In genomic region chr1:219179293-219179692, GRCh38 we compare ENCODE assay signal across 20 cellular contexts. TPM values are rescaled to one million over a fixed set of nuclear protein-coding genes. Genes with fewer than 3 reads are reported as not detected.
A peak's percentile ranks its signal among the peaks of the same experiment; 100 is the strongest.
DNase-seq lines count a peak whose midpoint lies in the region; ATAC-seq, FAIRE-seq and TF ChIP-seq lines count a peak whose summit lies in the region.
"Had no signal": no experiment of that assay in that cellular context is flagged by ENCODE, and none has a peak within 500 bp of the region (broad histone marks: within the 10 kb centered on the region; RNA-seq: fewer than 3 reads in every experiment).

No MANE protein-coding gene starts in this region.

- H3K4me1 ChIP-seq in IMR-90 (ENCODE audit: control insufficient read depth, insufficient read depth, low read length) (peaks cover 6% of the 10 kb centered on the region), right lobe of liver (peaks cover 0 to 27% (median 13%) of the 10 kb centered on the region in 4 donors)
- H3K4me1 ChIP-seq in CD8-positive, alpha-beta T cell (ENCODE audit: insufficient read depth, low read length), result peaks cover 26% of the 10 kb centered on the region

- no peak overlapping the region for H2AK9ac ChIP-seq in IMR-90 (replicated peaks; ENCODE audit: low read depth, low read length, poor library complexity)

- H4K91ac ChIP-seq in IMR-90 (ENCODE audit: insufficient read depth, low read depth, low read length), result no peak overlapping the region

- intact Hi-C loops in IMR-90 (cut with micrococcal nuclease), result loop anchor here (10.0 kb wide), 1 partner anchor 644 kb away; no protein-coding TSS in a partner anchor
- intact Hi-C loops in right lobe of liver (cut with DNase I), result no loop called here
- intact Hi-C loops in CD8-positive, alpha-beta T cell (cut with DNase I, micrococcal nuclease), result no loop called here

- no TSS peak for BruUV-seq in IMR-90 (replicated peaks; lab: Mats Ljungman, UMichigan)

- in situ Hi-C loops in IMR-90 (cut with MboI; ENCODE audit: low sequenced_read_pairs), result loop anchor here (10.0 kb wide), 1 partner anchor 834 kb away; the partner anchor contains the start of gene TGFB2

- H3K4me1 Mint-ChIP-seq in CD8-positive, alpha-beta T cell (ENCODE audit: low read depth), result peaks cover 65% of the 10 kb centered on the region

- H3K79me1 ChIP-seq in IMR-90 (ENCODE audit: low read depth in 1 of 2, low read length in 2 of 2), result peaks cover 11 to 18% of the 10 kb centered on the region in 2 experiments

- CTCF ChIA-PET in IMR-90 (lab: Yijun Ruan, JAX), result interaction anchor here (0.7 kb wide), 1 partner anchor 997 kb away, joined by 3 read pairs; no protein-coding TSS in a partner anchor
- CTCF ChIA-PET in CD8-positive, alpha-beta T cell (lab: Charles Lee), result no interaction called here

- no peak overlapping the region for H3K4me2 ChIP-seq in IMR-90 (ENCODE audit: low read depth, low read length)

- no peak overlapping the region for H3K18ac ChIP-seq in IMR-90 (ENCODE audit: low read depth, low read length)

- no peak overlapping the region for H3K9ac ChIP-seq in IMR-90 (ENCODE audit: low read depth, low read length)

- no peak overlapping the region for H4K5ac ChIP-seq in IMR-90 (ENCODE audit: low read depth, low read length)

- no peak overlapping the region for H3K4ac ChIP-seq in IMR-90 (ENCODE audit: low read depth, low read length)

- no peak overlapping the region for H3K14ac ChIP-seq in IMR-90 (replicated peaks; ENCODE audit: low read depth, low read length)

- H4K8ac ChIP-seq in IMR-90 (ENCODE audit: low read depth in 2 of 2, low read length in 2 of 2), result no peak overlapping the region

- no peak for TF ChIP-seq RAD21 in IMR-90 (IDR thresholded peaks at IDR 0.05; ENCODE audit: low read length)

- no peak overlapping the region for H2BK120ac ChIP-seq in IMR-90 (ENCODE audit: low read depth, low read length)

- no peak overlapping the region for H3K56ac ChIP-seq in IMR-90 (ENCODE audit: extremely low read depth, insufficient read depth, low read length)

- no peak overlapping the region for H2BK20ac ChIP-seq in IMR-90 (ENCODE audit: low read depth, low read length)

- dilution Hi-C loops in IMR-90 (cut with HindIII; ENCODE audit: low sequenced_read_pairs, unreplicated experiment), result no loop called here

- TF ChIP-seq POLR2A in IMR-90 (IDR thresholded peaks at IDR 0.05; ENCODE audit: low read depth, low read length), result no peak
- no peak for TF ChIP-seq POLR2A in right lobe of liver (IDR thresholded peaks at IDR 0.05)

- no peaks in the 10 kb centered on the region for H3K9me3 Mint-ChIP-seq in CD8-positive, alpha-beta T cell
- H3K9me3 Mint-ChIP-seq: activated T-helper 1 cell treated with anti-CD3 and anti-CD28 coated beads, Interleukin-12 subunit alpha, Interleukin-12 subunit beta, Interleukin-2, Interleukin-4 antibody, amounts not matched to agents 30 ng/mL and 10 ng/mL and 1 ng/mL, durations not matched to agents 14 hours and 24 hours and 36 hours; H9; memory B cell; stimulated activated naive CD8-positive, alpha-beta T cell treated with anti-CD3 and anti-CD28 coated beads, Interleukin-15, Interleukin-2, amounts not matched to agents 100 ng/mL and 50 ng/mL, for 24 hours had no signal

- no peak overlapping the region for H2BK15ac ChIP-seq in IMR-90 (ENCODE audit: low read depth, low read length)

- H2BK5ac ChIP-seq in IMR-90 (ENCODE audit: low read depth, low read length, poor library complexity, severe bottlenecking), result no peak overlapping the region

- H2AFZ ChIP-seq in IMR-90 (replicated peaks; ENCODE audit: low read length, poor library complexity), result no peak overlapping the region

- no peak overlapping the region for H3K4me3 ChIP-seq in AG09309 (ENCODE audit: control insufficient read depth, low read depth, low read length)
- no peak overlapping the region for H3K4me3 ChIP-seq in IMR-90 (ENCODE audit: insufficient read depth, low read depth, low read length)
- H3K4me3 ChIP-seq in cardiac fibroblast (replicated peaks in 1 of 2; ENCODE audit: low read depth in 2 of 2, low read length in 2 of 2), result no peak overlapping the region
- no peak overlapping the region for H3K4me3 ChIP-seq in right lobe of liver
- no peak overlapping the region for H3K4me3 ChIP-seq in CD8-positive, alpha-beta T cell (ENCODE audit: low read depth, low read length)
- H3K4me3 ChIP-seq: MG63 had no signal

- H3K9me1 ChIP-seq in IMR-90 (ENCODE audit: insufficient read depth, low read length), result no peaks in the 10 kb centered on the region

- peaks cover 37% of the 10 kb centered on the region for H3K36me3 Mint-ChIP-seq in CD8-positive, alpha-beta T cell

- H3K27me3 ChIP-seq in IMR-90 (ENCODE audit: control insufficient read depth, insufficient read depth, low read length) (no peaks in the 10 kb centered on the region), right lobe of liver (no peaks in the 10 kb centered on the region)
- H3K27me3 ChIP-seq in CD8-positive, alpha-beta T cell (ENCODE audit: insufficient read depth, low read length), result no peaks in the 10 kb centered on the region
- H3K27me3 ChIP-seq: MG63 had no signal

- H3K23ac ChIP-seq in IMR-90 (ENCODE audit: low read depth, low read length), result no peak overlapping the region

- TF ChIP-seq CTCF in AG09309 (IDR thresholded peaks at IDR 0.05; ENCODE audit: control insufficient read depth, insufficient read depth, low read depth, low read length, missing control alignments), result no peak
- no peak for TF ChIP-seq CTCF in IMR-90 (conservative IDR thresholded peaks at IDR 0.05; ENCODE audit: low read depth, low read length)
- TF ChIP-seq CTCF in cardiac fibroblast (IDR thresholded peaks at IDR 0.05; ENCODE audit: low read depth, low read length), result no peak
- no peak for TF ChIP-seq CTCF in right lobe of liver (IDR thresholded peaks at IDR 0.05)
- no peak for TF ChIP-seq CTCF in CD8-positive, alpha-beta T cell (IDR thresholded peaks at IDR 0.05)

- ATAC-seq in IMR-90 (ENCODE audit: low read depth) (no peak), right lobe of liver (peak; percentile 45 to 62 (median 58))
- no peak for ATAC-seq in CD8-positive, alpha-beta T cell
- ATAC-seq: activated CD8-positive, alpha-beta T cell treated with anti-CD3 and anti-CD28 coated beads, Interleukin-2, amount 10 ng/mL, durations not matched to agents 7 days and 5 days had no signal

- H3K9me3 ChIP-seq in IMR-90 (ENCODE audit: control insufficient read depth, insufficient read depth, low read length) (no peaks in the 10 kb centered on the region), right lobe of liver (no peaks in the 10 kb centered on the region)
- H3K9me3 ChIP-seq in CD8-positive, alpha-beta T cell (ENCODE audit: low read length), result no peaks in the 10 kb centered on the region
- H3K9me3 ChIP-seq: Caco-2 had no signal

- DNase-seq in AG09309 (ENCODE audit: low read depth) (peak; percentile 32), IMR-90 (peak; percentile 26), cardiac fibroblast (ENCODE audit: low read depth in 2 of 2) (peak; percentile 59 to 74), right lobe of liver (no peak), HTR-8/SVneo (ENCODE audit: insufficient read length, low spot score) (no peak), cerebellum (ENCODE audit: low spot score) (no peak), NCI-H1105 treated with DMSO at 0.1 percent for 48 hours (lab: John Stamatoyannopoulos, UW) (no peak)
- no peak for DNase-seq in CD8-positive, alpha-beta T cell
- DNase-seq: activated CD8-positive, alpha-beta T cell treated with anti-CD3 and anti-CD28 coated beads, Interleukin-2, amount 10 ng/mL, durations not matched to agents 7 days and 5 days; Caco-2; glutamatergic neuron; H9; MG63; NCI-H82; nephron progenitor cell; stimulated activated CD4-positive, alpha-beta T cell treated with anti-CD3 and anti-CD28 coated beads, Interleukin-15, amount 100 ng/mL, for 24 hours had no signal

- H3K27ac ChIP-seq in IMR-90 (ENCODE audit: insufficient read depth, low read length), result no peak overlapping the region
- peak overlapping the region in 1 of 3 donors; percentile 9 for H3K27ac ChIP-seq in right lobe of liver
- no peak overlapping the region for H3K27ac ChIP-seq in CD8-positive, alpha-beta T cell (ENCODE audit: low read depth, low read length)

- no peak overlapping the region for H3K27ac Mint-ChIP-seq in CD8-positive, alpha-beta T cell
- H3K27ac Mint-ChIP-seq: activated CD8-positive, alpha-beta T cell treated with anti-CD3 and anti-CD28 coated beads, Interleukin-2, amount 10 ng/mL, durations not matched to agents 7 days and 5 days; activated T-helper 1 cell treated with anti-CD3 and anti-CD28 coated beads, Interleukin-12 subunit alpha, Interleukin-12 subunit beta, Interleukin-2, Interleukin-4 antibody, amounts not matched to agents 30 ng/mL and 10 ng/mL and 1 ng/mL, durations not matched to agents 14 hours and 24 hours and 36 hours; H9; memory B cell; nephron progenitor cell; stimulated activated naive CD8-positive, alpha-beta T cell treated with anti-CD3 and anti-CD28 coated beads, Interleukin-15, Interleukin-2, amounts not matched to agents 100 ng/mL and 50 ng/mL, for 24 hours had no signal

- H3K27me3 Mint-ChIP-seq in CD8-positive, alpha-beta T cell (ENCODE audit: low read depth), result no peaks in the 10 kb centered on the region
- H3K27me3 Mint-ChIP-seq: memory B cell; stimulated activated naive CD8-positive, alpha-beta T cell treated with anti-CD3 and anti-CD28 coated beads, Interleukin-15, Interleukin-2, amounts not matched to agents 100 ng/mL and 50 ng/mL, for 24 hours had no signal

- no peak overlapping the region for H3K4me3 Mint-ChIP-seq in CD8-positive, alpha-beta T cell
- H3K4me3 Mint-ChIP-seq: activated CD8-positive, alpha-beta T cell treated with anti-CD3 and anti-CD28 coated beads, Interleukin-2, amount 10 ng/mL, durations not matched to agents 7 days and 5 days; activated T-helper 1 cell treated with anti-CD3 and anti-CD28 coated beads, Interleukin-12 subunit alpha, Interleukin-12 subunit beta, Interleukin-2, Interleukin-4 antibody, amounts not matched to agents 30 ng/mL and 10 ng/mL and 1 ng/mL, durations not matched to agents 14 hours and 24 hours and 36 hours; H9; memory B cell; nephron progenitor cell; stimulated activated naive CD8-positive, alpha-beta T cell treated with anti-CD3 and anti-CD28 coated beads, Interleukin-15, Interleukin-2, amounts not matched to agents 100 ng/mL and 50 ng/mL, for 24 hours had no signal

- H4K20me1 ChIP-seq in IMR-90 (ENCODE audit: insufficient read depth, low read length), result no peaks in the 10 kb centered on the region

- H3K36me3 ChIP-seq in IMR-90 (ENCODE audit: control insufficient read depth, insufficient read depth, low read length) (peaks cover 6% of the 10 kb centered on the region), right lobe of liver (no peaks in the 10 kb centered on the region)
- peaks cover 4% of the 10 kb centered on the region for H3K36me3 ChIP-seq in CD8-positive, alpha-beta T cell (ENCODE audit: insufficient read depth, low read length)

- POLR2A ChIA-PET in IMR-90 (lab: Charles Lee; ENCODE audit: unreplicated experiment), result no interaction called here
- POLR2A ChIA-PET in CD8-positive, alpha-beta T cell (lab: Charles Lee), result interaction anchor here (0.6 kb wide), 1 partner anchor 206 kb away, joined by 3 read pairs; no protein-coding TSS in a partner anchor

- H2AK5ac ChIP-seq in IMR-90 (ENCODE audit: low read depth, low read length), result no peak overlapping the region

- FAIRE-seq in HTR-8/SVneo (lab: Jason Lieb, UNC), result no peak
- FAIRE-seq: urothelium cell line had no signal

RNA-seq across cellular contexts. Expression of gene LYPLAL1, which starts 5.6 kb away (rescaled TPM):
- total RNA-seq in IMR-90 (2012; rRNA removed), result 4.8 and 11.4 TPM in 2 replicates
- 6.3 and 7.5 TPM in 2 replicates for polyA plus RNA-seq in IMR-90 (2012; rRNA removed)
- 1.7 and 2.5 TPM in 2 replicates for polyA plus RNA-seq in IMR-90 (2012; cell fraction: cytosol; rRNA removed)
- polyA plus RNA-seq in IMR-90 (2012; cell fraction: nucleus; rRNA removed; ENCODE audit: low replicate concordance), result 1.8 and 14.4 TPM in 2 replicates
- 10 to 100 TPM; 16.5 to 33.6 (median 22.2) TPM for total RNA-seq in right lobe of liver
- total RNA-seq in cerebellum, result 47.0 TPM
- 1 to 10 TPM; 6.9 to 8.7 TPM for total RNA-seq in CD8-positive, alpha-beta T cell

Comparison
In these comparisons a context has a peak if more than half of its experiments do, and no peak if none do; other contexts are left out.
1. DNase-seq: peak in AG09309 (single experiment), IMR-90 (single experiment) and cardiac fibroblast (2 of 2); none in right lobe of liver (0 of 3), HTR-8/SVneo (single experiment), cerebellum (single experiment), CD8-positive, alpha-beta T cell (0 of 7) and NCI-H1105 treated with DMSO at 0.1 percent for 48 hours (single experiment).
2. ATAC-seq: peak in right lobe of liver (4 of 4); none in IMR-90 (single experiment) and CD8-positive, alpha-beta T cell (single experiment).